34 cellular contexts compared by ENCODE assay signal in the genomic region with DNA sequence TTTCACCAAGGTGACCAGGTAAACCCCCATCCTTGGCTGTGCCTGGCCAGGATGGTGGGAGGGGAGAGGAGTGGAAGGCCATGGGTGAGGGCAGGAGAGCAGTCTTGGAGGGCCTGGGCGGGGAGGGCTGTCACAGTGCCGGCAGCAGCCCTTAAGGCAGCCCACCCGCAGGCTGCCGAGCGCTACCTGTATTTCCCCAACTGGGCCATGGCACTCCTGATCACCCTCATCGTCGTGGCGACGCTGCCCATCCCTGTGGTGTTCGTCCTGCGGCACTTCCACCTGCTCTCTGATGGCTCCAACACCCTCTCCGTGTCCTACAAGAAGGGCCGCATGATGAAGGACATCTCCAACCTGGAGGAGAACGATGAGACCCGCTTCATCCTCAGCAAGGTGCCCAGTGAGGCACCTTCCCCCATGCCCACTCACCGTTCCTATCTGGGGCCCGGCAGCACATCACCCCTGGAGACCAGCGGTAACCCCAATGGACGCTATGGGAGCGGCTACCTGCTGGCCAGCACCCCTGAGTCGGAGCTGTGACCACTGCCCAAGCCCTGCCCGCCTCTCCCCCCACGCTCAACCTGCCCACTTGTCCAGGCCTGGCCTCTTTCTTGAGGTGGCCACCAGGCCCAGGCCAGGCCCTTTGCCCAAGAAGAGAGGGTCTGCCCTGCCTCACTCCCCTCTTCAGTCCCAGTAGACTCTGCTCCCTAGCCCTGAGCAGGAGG. TPM values are rescaled to one million over a fixed set of nuclear protein-coding genes. Genes with fewer than 3 reads are reported as not detected.
"Had no signal": no experiment of that assay in that cellular context is flagged by ENCODE, and none has a peak within 500 bp of the region (broad histone marks: within the 10 kb centered on the region; RNA-seq: fewer than 3 reads in every experiment).

No MANE protein-coding gene starts in this region.

- H3K27me3 Mint-ChIP-seq: activated B cell treated with CpG ODN at 0.5 μM for 24 hours; activated CD4-positive, alpha-beta memory T cell treated with anti-CD3 and anti-CD28 coated beads for 36 hours; activated CD4-positive, alpha-beta T cell treated with anti-CD3 and anti-CD28 coated beads, Interleukin-2, amount 10 ng/mL, durations not matched to agents 24 days and 14 days; activated CD8-positive, alpha-beta T cell treated with anti-CD3 and anti-CD28 coated beads for 36 hours; activated naive CD8-positive, alpha-beta T cell treated with anti-CD3 and anti-CD28 coated beads for 36 hours; activated T-helper 17 cell treated with anti-CD3 and anti-CD28 coated beads, Interleukin-2, amount 50 U/mL, for 72 hours; T-cell had no signal

- H3K36me3 Mint-ChIP-seq: activated CD4-positive, alpha-beta memory T cell treated with anti-CD3 and anti-CD28 coated beads for 36 hours; activated naive CD4-positive, alpha-beta T cell treated with anti-CD3 and anti-CD28 coated beads, Interleukin-2, amount 50 U/mL, for 72 hours; activated naive CD8-positive, alpha-beta T cell treated with anti-CD3 and anti-CD28 coated beads for 36 hours; brain; T-cell had no signal

- H3K4me3 ChIP-seq: ascending aorta, cardiac muscle cell had no signal

- DNase-seq: activated B cell treated with CpG ODN at 0.5 μM for 24 hours; activated CD4-positive, alpha-beta memory T cell treated with anti-CD3 and anti-CD28 coated beads for 36 hours; activated CD4-positive, alpha-beta T cell treated with anti-CD3 and anti-CD28 coated beads for 4 hours; activated CD4-positive, alpha-beta T cell treated with anti-CD3 and anti-CD28 coated beads, Interleukin-2, amount 10 ng/mL, durations not matched to agents 24 days and 14 days; activated CD4-positive, alpha-beta T cell treated with anti-CD3 and anti-CD28 coated beads, Interleukin-2, amount 50 U/mL, for 1 hour; activated CD4-positive, alpha-beta T cell treated with anti-CD3 and anti-CD28 coated beads, Interleukin-2, amount 50 U/mL, for 4 hours; activated CD4-positive, CD25-positive, alpha-beta regulatory T cell treated with anti-CD3 and anti-CD28 coated beads, Interleukin-2, amount 50 U/mL, for 72 hours; activated CD8-positive, alpha-beta memory T cell treated with anti-CD3 and anti-CD28 coated beads, Interleukin-2, amount 50 U/mL, for 4 hours; activated CD8-positive, alpha-beta T cell treated with anti-CD3 and anti-CD28 coated beads for 36 hours; activated effector memory CD4-positive, alpha-beta T cell treated with anti-CD3 and anti-CD28 coated beads, Interleukin-2, amount 50 U/mL, for 16 hours; activated gamma-delta T cell treated with Interleukin-2 at 50 U/mL for 16 hours; activated naive CD4-positive, alpha-beta T cell; activated naive CD4-positive, alpha-beta T cell treated with anti-CD3 and anti-CD28 coated beads for 36 hours; activated naive CD4-positive, alpha-beta T cell treated with anti-CD3 and anti-CD28 coated beads, Interleukin-2, amount 50 U/mL, for 16 hours; activated naive CD8-positive, alpha-beta T cell treated with anti-CD3 and anti-CD28 coated beads for 36 hours; activated T-cell treated with anti-CD3 and anti-CD28 coated beads for 4 hours; activated T-cell treated with anti-CD3 and anti-CD28 coated beads, Interleukin-2, amount 50 U/mL, for 1 hour; activated T-cell treated with anti-CD3 and anti-CD28 coated beads, Interleukin-2, amount 50 U/mL, for 4 hours; activated T-cell treated with anti-CD3 and anti-CD28 coated beads, Interleukin-2, amount 50 U/mL, for 72 hours; amygdala; anterior cingulate cortex; T-cell; T-helper 2 cell; T-helper 9 cell had no signal

- H3K27ac ChIP-seq: ascending aorta, cardiac muscle cell, VCaP had no signal

- H3K27me3 ChIP-seq: ascending aorta, cardiac muscle cell had no signal

- H3K27ac Mint-ChIP-seq: activated B cell treated with CpG ODN at 0.5 μM for 24 hours; activated CD4-positive, alpha-beta memory T cell treated with anti-CD3 and anti-CD28 coated beads for 36 hours; activated CD4-positive, alpha-beta T cell treated with anti-CD3 and anti-CD28 coated beads, Interleukin-2, amount 10 ng/mL, durations not matched to agents 24 days and 14 days; activated CD8-positive, alpha-beta T cell treated with anti-CD3 and anti-CD28 coated beads for 36 hours; activated naive CD4-positive, alpha-beta T cell treated with anti-CD3 and anti-CD28 coated beads for 36 hours; activated naive CD4-positive, alpha-beta T cell treated with anti-CD3 and anti-CD28 coated beads, Interleukin-2, amount 50 U/mL, for 72 hours; activated naive CD8-positive, alpha-beta T cell treated with anti-CD3 and anti-CD28 coated beads for 36 hours; activated T-cell treated with anti-CD3 and anti-CD28 coated beads, Interleukin-2, amount 50 U/mL, for 72 hours; activated T-helper 1 cell treated with anti-CD3 and anti-CD28 coated beads, Interleukin-12 subunit alpha, Interleukin-12 subunit beta, Interleukin-2, Interleukin-4 antibody, amounts not matched to agents 30 ng/mL and 10 ng/mL and 1 ng/mL, durations not matched to agents 14 hours and 24 hours and 36 hours; activated T-helper 17 cell treated with anti-CD3 and anti-CD28 coated beads, Interleukin-2, amount 50 U/mL, for 72 hours; T-cell; T-helper 2 cell treated with Interferon-gamma antibody and Interleukin-4, amounts not matched to agents 5 μg/mL and 100 μg/mL, for 36 hours had no signal

- H3K4me1 ChIP-seq: ascending aorta had no signal

- H3K4me3 Mint-ChIP-seq: activated B cell treated with CpG ODN at 0.5 μM for 24 hours; activated CD4-positive, alpha-beta memory T cell treated with anti-CD3 and anti-CD28 coated beads for 36 hours; activated CD4-positive, alpha-beta T cell treated with anti-CD3 and anti-CD28 coated beads, Interleukin-2, amount 10 ng/mL, durations not matched to agents 24 days and 14 days; activated CD8-positive, alpha-beta T cell treated with anti-CD3 and anti-CD28 coated beads for 36 hours; activated naive CD4-positive, alpha-beta T cell treated with anti-CD3 and anti-CD28 coated beads for 36 hours; activated naive CD8-positive, alpha-beta T cell treated with anti-CD3 and anti-CD28 coated beads for 36 hours; activated T-cell treated with anti-CD3 and anti-CD28 coated beads, Interleukin-2, amount 50 U/mL, for 4 hours; activated T-cell treated with anti-CD3 and anti-CD28 coated beads, Interleukin-2, amount 50 U/mL, for 72 hours; activated T-helper 1 cell treated with anti-CD3 and anti-CD28 coated beads, Interleukin-12 subunit alpha, Interleukin-12 subunit beta, Interleukin-2, Interleukin-4 antibody, amounts not matched to agents 30 ng/mL and 10 ng/mL and 1 ng/mL, durations not matched to agents 14 hours and 24 hours and 36 hours; activated T-helper 17 cell treated with anti-CD3 and anti-CD28 coated beads, Interleukin-2, amount 50 U/mL, for 72 hours; brain; T-cell; T-helper 2 cell treated with Interferon-gamma antibody and Interleukin-4, amounts not matched to agents 5 μg/mL and 100 μg/mL, for 36 hours had no signal

- ATAC-seq: activated CD8-positive, alpha-beta T cell treated with anti-CD3 and anti-CD28 coated beads for 36 hours; activated T-cell treated with anti-CD3 and anti-CD28 coated beads, Interleukin-2, amount 50 U/mL, for 4 hours; activated T-helper 17 cell treated with anti-CD3 and anti-CD28 coated beads, Interleukin-2, amount 50 U/mL, for 72 hours; T-cell had no signal

- H3K9me3 ChIP-seq: ascending aorta had no signal

- FAIRE-seq: TTC549 had no signal

- H3K36me3 ChIP-seq: ascending aorta, cardiac muscle cell had no signal

RNA-seq across cellular contexts. Expression of a gene that starts 47.8 kb away (rescaled TPM):
- total RNA-seq: activated B cell treated with CpG ODN at 0.5 μM for 24 hours; activated T-helper 17 cell treated with anti-CD3 and anti-CD28 coated beads, Interleukin-2, amount 50 U/mL, for 72 hours; T-cell; T-helper 1 cell treated with Interleukin-12 subunit alpha and Interleukin-12 subunit beta and Interleukin-4 antibody, amounts not matched to agents 30 ng/mL and 1 ng/mL, for 36 hours had no signal
- polyA plus RNA-seq: cardiac muscle cell had no signal
